Comparison of ENCODE assay signal across 13 cellular contexts in genomic region chr9:135246248-135247173, GRCh38.
DNase-seq lines count a peak whose midpoint lies in the region; ATAC-seq and TF ChIP-seq lines count a peak whose summit lies in the region.
"Had no signal": no experiment of that assay in that cellular context is flagged by ENCODE, and none has a peak within 500 bp of the region (broad histone marks: within the 10 kb centered on the region; RNA-seq: fewer than 3 reads in every experiment).

No MANE protein-coding gene starts in this region.

- ATAC-seq in left ventricle myocardium superior, result no peak
- no peak for ATAC-seq in RWPE2 (ENCODE audit: low read depth)
- ATAC-seq in lower lobe of right lung, result no peak
- ATAC-seq in HG03135 (IDR thresholded peaks at IDR 0.05; ENCODE audit: unreplicated experiment), result no peak
- no peak for ATAC-seq in GM19023 (IDR thresholded peaks at IDR 0.05; ENCODE audit: unreplicated experiment)

- no peak overlapping the region for H3K27ac ChIP-seq in right atrium auricular region
- H3K27ac ChIP-seq in RWPE2 (ENCODE audit: poor library complexity, severe bottlenecking), result no peak overlapping the region
- no peak overlapping the region for H3K27ac ChIP-seq in lower lobe of right lung
- no peak overlapping the region for H3K27ac ChIP-seq in spleen
- H3K27ac ChIP-seq: Peyer's patch had no signal

- no peaks in the 10 kb centered on the region for H3K9me3 ChIP-seq in right atrium auricular region
- no peaks in the 10 kb centered on the region for H3K9me3 ChIP-seq in RWPE2 (ENCODE audit: severe bottlenecking)
- no peaks in the 10 kb centered on the region for H3K9me3 ChIP-seq in lower lobe of right lung
- H3K9me3 ChIP-seq in spleen, result no peaks in the 10 kb centered on the region
- H3K9me3 ChIP-seq: HAP-1, Peyer's patch had no signal

- H3K27me3 ChIP-seq in right atrium auricular region, result no peaks in the 10 kb centered on the region
- peaks cover 57% of the 10 kb centered on the region for H3K27me3 ChIP-seq in RWPE2 (ENCODE audit: insufficient read depth, poor library complexity, severe bottlenecking)
- H3K27me3 ChIP-seq in lower lobe of right lung (ENCODE audit: low read depth), result peaks cover 24% of the 10 kb centered on the region
- H3K27me3 ChIP-seq in spleen (replicated peaks in 1 of 7), result peaks cover 0 to 81% (median 8%) of the 10 kb centered on the region in 7 donors
- H3K27me3 ChIP-seq: Peyer's patch had no signal

- intact Hi-C loops in left ventricle myocardium superior (cut with micrococcal nuclease), result no loop called here
- intact Hi-C loops in lower lobe of right lung (cut with DNase I), result no loop called here
- intact Hi-C loops in spleen (cut with DNase I; ENCODE audit: low total_unique reads), result no loop called here

- TF ChIP-seq POLR2A in spleen (IDR thresholded peaks at IDR 0.05), result no peak

- WGBS in spleen, 5 donors, result 63 to 70% (median 67%) methylated on average over 22 to 23 of the region's 23 CpGs

- peaks cover 0 to 4% of the 10 kb centered on the region in 2 donors for H3K4me1 ChIP-seq in right atrium auricular region
- no peaks in the 10 kb centered on the region for H3K4me1 ChIP-seq in RWPE2 (ENCODE audit: insufficient read depth, poor library complexity, severe bottlenecking)
- no peaks in the 10 kb centered on the region for H3K4me1 ChIP-seq in lower lobe of right lung
- H3K4me1 ChIP-seq in spleen, result no peaks in the 10 kb centered on the region
- H3K4me1 ChIP-seq: HAP-1, Peyer's patch had no signal

- H3K4me3 ChIP-seq in right atrium auricular region (no peak overlapping the region), RWPE2 (ENCODE audit: severe bottlenecking) (no peak overlapping the region), lower lobe of right lung (no peak overlapping the region), spleen (no peak overlapping the region)
- H3K4me3 ChIP-seq: HAP-1, Peyer's patch had no signal

- no peaks in the 10 kb centered on the region for H3K36me3 ChIP-seq in right atrium auricular region
- no peaks in the 10 kb centered on the region for H3K36me3 ChIP-seq in RWPE2 (ENCODE audit: low read depth)
- no peaks in the 10 kb centered on the region for H3K36me3 ChIP-seq in lower lobe of right lung
- no peaks in the 10 kb centered on the region for H3K36me3 ChIP-seq in spleen
- H3K36me3 ChIP-seq: HAP-1, Peyer's patch had no signal

- DNase-seq in left ventricle myocardium superior (peak; percentile 11), right atrium auricular region (ENCODE audit: low spot score) (no peak), RWPE2 (ENCODE audit: low spot score) (peak; percentile 23), lower lobe of right lung (peak; percentile 32), spleen (peak; percentile 39), EL (no peak)
- DNase-seq: CD4-positive, alpha-beta T cell; MV-4-11; NCI-H1436 treated with DMSO at 0.1 percent for 48 hours; Peyer's patch had no signal

- TF ChIP-seq CTCF in right atrium auricular region (IDR thresholded peaks at IDR 0.05), result no peak
- no peak for TF ChIP-seq CTCF in RWPE2 (IDR thresholded peaks at IDR 0.05; ENCODE audit: poor library complexity, severe bottlenecking)
- TF ChIP-seq CTCF in lower lobe of right lung (IDR thresholded peaks at IDR 0.05), result no peak
- no peak for TF ChIP-seq CTCF in spleen (IDR thresholded peaks at IDR 0.05 in 8 of 11, conservative IDR thresholded peaks at IDR 0.05 in 3 of 11)

Comparison
In these comparisons a context has a peak if more than half of its experiments do, and no peak if none do; other contexts are left out.
1. DNase-seq: peak in left ventricle myocardium superior (single experiment), RWPE2 (single experiment), lower lobe of right lung (single experiment) and spleen (single experiment); none in right atrium auricular region (single experiment) and EL (single experiment).